Comparison of ENCODE assay signal across 8 cellular contexts in genomic region chr12:64611430-64612286, GRCh38. TPM values are rescaled to one million over a fixed set of nuclear protein-coding genes. Genes with fewer than 3 reads are reported as not detected.
DNase-seq lines count a peak whose midpoint lies in the region; ATAC-seq and TF ChIP-seq lines count a peak whose summit lies in the region.

No MANE protein-coding gene starts in this region.

- POLR2A ChIA-PET in WTC11 (lab: Charles Lee), result interaction anchor here (1.1 to 1.3 kb wide), 4 partner anchors 10 to 80 kb away, joined by 3 to 4 read pairs (median 3); no protein-coding TSS in a partner anchor

- H3K9me3 ChIP-seq in endodermal cell (ENCODE audit: control insufficient read depth, low read length) (no peaks in the 10 kb centered on the region), muscle layer of colon (ENCODE audit: low read length) (no peaks in the 10 kb centered on the region), vagina (no peaks in the 10 kb centered on the region)

- 4 to 12% methylated on average over 8 to 28 of the region's 28 CpGs for WGBS in endodermal cell (ENCODE audit: insufficient coverage in 1 of 2, insufficient read length in 1 of 2), 2 experiments

- H3K27ac Mint-ChIP-seq in WTC11 (peak overlapping the region; percentile 91), endodermal cell (peak overlapping the region; percentile 77)

- peaks cover 43% of the 10 kb centered on the region for H3K4me1 Mint-ChIP-seq in WTC11
- peaks cover 22% of the 10 kb centered on the region for H3K4me1 Mint-ChIP-seq in endodermal cell

- TF ChIP-seq CTCF in AG10803 (conservative IDR thresholded peaks at IDR 0.05; ENCODE audit: low read length), result no peak; the same call in 1 of the 2 replicates
- TF ChIP-seq CTCF in HL-60 (IDR thresholded peaks at IDR 0.05; ENCODE audit: insufficient read depth, low read length), result no peak
- TF ChIP-seq CTCF in WTC11 (IDR thresholded peaks at IDR 0.05), result no peak
- no peak for TF ChIP-seq CTCF in endodermal cell (conservative IDR thresholded peaks at IDR 0.05)
- no peak for TF ChIP-seq CTCF in vagina (IDR thresholded peaks at IDR 0.05)

- no peaks in the 10 kb centered on the region for H3K27me3 ChIP-seq in HL-60 (ENCODE audit: insufficient read depth, poor library complexity, severe bottlenecking)
- H3K27me3 ChIP-seq in endodermal cell (ENCODE audit: control insufficient read depth, insufficient read depth, low read length, poor library complexity, severe bottlenecking), result no peaks in the 10 kb centered on the region
- no peaks in the 10 kb centered on the region for H3K27me3 ChIP-seq in muscle layer of colon (ENCODE audit: control insufficient read depth in 1 of 2, insufficient read depth in 2 of 2, low read length in 2 of 2)
- no peaks in the 10 kb centered on the region for H3K27me3 ChIP-seq in vagina

- H3K27me3 Mint-ChIP-seq in WTC11 (ENCODE audit: low read depth), result no peaks in the 10 kb centered on the region
- no peaks in the 10 kb centered on the region for H3K27me3 Mint-ChIP-seq in endodermal cell (ENCODE audit: insufficient read depth)

- H3K36me3 ChIP-seq in endodermal cell (ENCODE audit: control insufficient read depth, insufficient read depth, low read length) (peaks cover 14% of the 10 kb centered on the region), muscle layer of colon (ENCODE audit: insufficient read depth, low read length) (no peaks in the 10 kb centered on the region), vagina (no peaks in the 10 kb centered on the region)

- DNase-seq in AG10803 (ENCODE audit: low read depth) (peak; percentile 44), HL-60 (ENCODE audit: low read depth in 1 of 2, low spot score in 1 of 2) (peak in 1 of 2 experiments; percentile 12), WTC11 (ENCODE audit: low spot score) (peak; percentile 13), endodermal cell (peak; percentile 76), vagina (ENCODE audit: extremely low spot score in 2 of 2) (no peak), cortex of kidney (lab: John Stamatoyannopoulos, UW) (no peak)

- H3K27ac ChIP-seq in HL-60 (replicated peaks) (peak overlapping the region; percentile 92), endodermal cell (ENCODE audit: low read depth, low read length) (no peak overlapping the region), muscle layer of colon (ENCODE audit: low read depth, low read length) (peak overlapping the region; percentile 77), vagina (peak overlapping the region; percentile 93)

- H3K4me3 Mint-ChIP-seq in WTC11 (peak overlapping the region; percentile 94), endodermal cell (peak overlapping the region; percentile 92)

- H3K9ac ChIP-seq in endodermal cell (ENCODE audit: extremely low read depth, low read length, poor library complexity, severe bottlenecking) (peak overlapping the region; percentile 76), muscle layer of colon (ENCODE audit: low read length) (peak overlapping the region; percentile 55)

- CTCF ChIA-PET in WTC11 (lab: Charles Lee), result interaction anchor here (0.9 to 4.8 kb wide), 7 partner anchors 12 to 190 kb away, joined by 3 to 29 read pairs (median 5); no protein-coding TSS in a partner anchor

- H3K9me3 Mint-ChIP-seq in WTC11 (no peaks in the 10 kb centered on the region), endodermal cell (no peaks in the 10 kb centered on the region)

- intact Hi-C loops in vagina (cut with DNase I), result loop anchor here (10.0 kb wide), 1 partner anchor 73 kb away; no protein-coding TSS in a partner anchor

- peak overlapping the region; percentile 77 for H3K4me3 ChIP-seq in AG10803 (ENCODE audit: low read length)
- peak overlapping the region; percentile 90 for H3K4me3 ChIP-seq in HL-60 (replicated peaks; ENCODE audit: insufficient read depth, low read length)
- H3K4me3 ChIP-seq in endodermal cell (ENCODE audit: low read length), result peak overlapping the region; percentile 95
- H3K4me3 ChIP-seq in muscle layer of colon (ENCODE audit: low read depth in 1 of 2, low read length in 2 of 2), result peak overlapping the region; percentile 86 to 96
- peak overlapping the region; percentile 91 to 94 for H3K4me3 ChIP-seq in vagina

- no peak for TF ChIP-seq POLR2A in vagina (IDR thresholded peaks at IDR 0.05)

- peaks cover 11% of the 10 kb centered on the region for H3K36me3 Mint-ChIP-seq in WTC11
- H3K36me3 Mint-ChIP-seq in endodermal cell (ENCODE audit: low read depth), result peaks cover 29% of the 10 kb centered on the region

- ATAC-seq in WTC11 (no peak), GM19351 (IDR thresholded peaks at IDR 0.05; ENCODE audit: unreplicated experiment) (no peak)

- H3K4me1 ChIP-seq in endodermal cell (ENCODE audit: control insufficient read depth, insufficient read depth, low read length) (no peaks in the 10 kb centered on the region), muscle layer of colon (ENCODE audit: insufficient read depth, low read length) (peaks cover 30% of the 10 kb centered on the region), vagina (peaks cover 23% of the 10 kb centered on the region)

TF ChIP-seq in WTC11, 78 proteins besides CTCF, POLR2A, EP300 and RAD21:
- TF ChIP-seq PRDM15 (CRISPR knock-in tag; IDR thresholded peaks at IDR 0.05) (peak; percentile 43; the same call in 1 of the 2 replicates), OVOL2 (CRISPR knock-in tag; IDR thresholded peaks at IDR 0.05; ENCODE audit: borderline replicate concordance) (no peak)

RNA-seq across cellular contexts. Expression of gene RASSF3, which starts 1.4 kb away (rescaled TPM):
- total RNA-seq in WTC11 (2021) (45.2 to 54.7 TPM (median 50.2 TPM) in 3 replicates), endodermal cell (10 to 100 TPM; 52.0 to 54.5 TPM), vagina (29.5 TPM)
- polyA plus RNA-seq in endodermal cell (2013, experiment 1 of 2), result 16.7 TPM
- polyA plus RNA-seq in endodermal cell (2013, experiment 2 of 2), result 17.8 TPM

Comparison
In these comparisons a context has a peak if more than half of its experiments do, and no peak if none do; other contexts are left out.
1. DNase-seq: peak in AG10803 (single experiment), WTC11 (single experiment) and endodermal cell (single experiment); none in vagina (0 of 2) and cortex of kidney (single experiment).
2. Peak in every context shown above with its lines, with median percentiles within 50 percentile points of each other: H3K4me3 ChIP-seq.